In genomic region chr11:68297812-68298658, GRCh38 we compare ENCODE assay signal across 1 cellular context.
TF ChIP-seq lines count a peak whose summit lies in the region.

No MANE protein-coding gene starts in this region.

TF ChIP-seq in K562, 482 proteins besides CTCF, POLR2A, EP300 and RAD21 (continued from another document and continues in another):
- TF ChIP-seq GATAD2B (IDR thresholded peaks at IDR 0.05; ENCODE audit: borderline replicate concordance) (no peak), NBN (IDR thresholded peaks at IDR 0.05; ENCODE audit: low read depth) (0 out of 2 replicates have a peak, but pooled peaks have one; percentile 24), GTF2E2 (tag; IDR thresholded peaks at IDR 0.05) (peak; percentile 24; the same call in 1 of the 2 replicates), ILF3 (IDR thresholded peaks at IDR 0.05; ENCODE audit: borderline replicate concordance) (no peak), NEUROD1 (IDR thresholded peaks at IDR 0.05; ENCODE audit: borderline replicate concordance, low read depth, low read length, partially characterized antibody) (peak; percentile 24), ZNF592 (IDR thresholded peaks at IDR 0.05) (peak; percentile 40; the same call in 1 of the 2 replicates), GTF2B (IDR thresholded peaks at IDR 0.05; ENCODE audit: extremely low read depth, insufficient read length) (no peak), KLF13 (tag; IDR thresholded peaks at IDR 0.05; ENCODE audit: borderline replicate concordance, low read depth) (0 out of 2 replicates have a peak, but pooled peaks have one; percentile 21), SRSF9 (IDR thresholded peaks at IDR 0.05; ENCODE audit: borderline replicate concordance, low read depth, low read length) (no peak), MAZ (CRISPR knock-in tag; conservative IDR thresholded peaks at IDR 0.05 in 1 of 2, IDR thresholded peaks at IDR 0.05 in 1 of 2) (peak; percentile 69 to 91; a peak in 3 of 4 replicates), FOSL1 (tag; conservative IDR thresholded peaks at IDR 0.05) (0 out of 2 replicates have a peak, but pooled peaks have one; percentile 11), SMAD4 (CRISPR knock-in tag; conservative IDR thresholded peaks at IDR 0.05) (peak; percentile 64), CEBPB (tag; IDR thresholded peaks at IDR 0.05) (no peak), ZBTB11 (CRISPR knock-in tag; IDR thresholded peaks at IDR 0.05) (0 out of 6 replicates have a peak, but pooled peaks of 1 of the 3 experiments have one; percentile 46), ZBTB17 (CRISPR knock-in tag; IDR thresholded peaks at IDR 0.05) (no peak), FOXM1 (IDR thresholded peaks at IDR 0.05; ENCODE audit: low read depth) (no peak), FOXM1 (CRISPR knock-in tag; IDR thresholded peaks at IDR 0.05; ENCODE audit: low read depth) (peak; percentile 54; the same call in 1 of the 2 replicates), ZNF395 (CRISPR knock-in tag; IDR thresholded peaks at IDR 0.05) (peak; percentile 44; the same call in 1 of the 2 replicates), CBX3 (IDR thresholded peaks at IDR 0.05; ENCODE audit: borderline replicate concordance in 1 of 2, low read length in 2 of 2) (peak in 1 of 2 experiments; percentile 72; a peak in 2 of 3 replicates), NR2C2 (CRISPR knock-in tag; IDR thresholded peaks at IDR 0.05) (no peak), NR2C2 (tag; IDR thresholded peaks at IDR 0.05) (0 out of 2 replicates have a peak, but pooled peaks have one; percentile 20), USF1 (CRISPR knock-in tag; IDR thresholded peaks at IDR 0.05) (peak; percentile 5; the same call in 1 of the 2 replicates), VEZF1 (CRISPR knock-in tag; IDR thresholded peaks at IDR 0.05) (peak; percentile 91), HEY1 (CRISPR knock-in tag; IDR thresholded peaks at IDR 0.05; ENCODE audit: borderline replicate concordance) (no peak), CHD7 (IDR thresholded peaks at IDR 0.05; ENCODE audit: low read depth, low read length) (no peak), CREM (IDR thresholded peaks at IDR 0.05; ENCODE audit: low read depth) (peak; percentile 42; the same call in 1 of the 2 replicates), ZBTB9 (CRISPR knock-in tag; IDR thresholded peaks at IDR 0.05) (0 out of 2 replicates have a peak, but pooled peaks have one; percentile 75), ZC3H11A (IDR thresholded peaks at IDR 0.05; ENCODE audit: low read depth, low read length) (no peak), ARID2 (IDR thresholded peaks at IDR 0.05) (peak; percentile 72; the same call in 1 of the 2 replicates)
